Comparison of ENCODE assay signal across 24 cellular contexts in the genomic region with DNA sequence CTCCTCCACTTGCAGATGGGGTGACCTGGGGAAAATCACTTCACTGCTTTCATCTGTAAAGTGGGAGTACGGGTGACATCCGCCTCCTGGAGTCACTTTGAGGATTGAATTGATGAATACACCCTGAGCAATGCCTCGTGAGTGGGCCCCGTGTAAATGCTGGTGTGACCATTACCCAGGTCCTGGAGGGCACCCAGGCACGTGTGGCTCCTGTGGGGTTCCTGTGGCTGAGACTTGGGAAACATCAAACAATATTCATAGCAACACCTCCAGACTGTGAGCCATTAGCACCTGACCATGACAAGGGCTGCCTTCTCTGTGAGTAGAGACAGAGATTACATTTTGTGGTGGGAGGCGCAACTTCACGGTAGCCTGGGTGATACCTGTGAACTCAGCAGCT.
"Had no signal": no experiment of that assay in that cellular context is flagged by ENCODE, and none has a peak within 500 bp of the region (broad histone marks: within the 10 kb centered on the region; RNA-seq: fewer than 3 reads in every experiment).

No MANE protein-coding gene starts in this region.

- ATAC-seq: activated naive CD8-positive, alpha-beta T cell treated with anti-CD3 and anti-CD28 coated beads, Interleukin-2, amount 50 U/mL, for 24 hours; foreskin keratinocyte; heart left ventricle; left lung; lower lobe of right lung; pancreas; psoas muscle had no signal

- H3K27ac ChIP-seq: breast epithelium, esophagus muscularis mucosa, foreskin keratinocyte, heart left ventricle, left lung, lower lobe of right lung, neutrophil, pancreas, psoas muscle, spleen, upper lobe of left lung had no signal

- H3K4me3 ChIP-seq: breast epithelium, esophagus muscularis mucosa, heart left ventricle, left lung, lower lobe of right lung, pancreas, psoas muscle, spleen, upper lobe of left lung had no signal

- H3K36me3 ChIP-seq: breast epithelium, esophagus muscularis mucosa, heart left ventricle, left lung, lower lobe of right lung, neutrophil, pancreas, spleen, upper lobe of left lung had no signal

- H3K4me3 Mint-ChIP-seq: activated naive CD4-positive, alpha-beta T cell treated with anti-CD3 and anti-CD28 coated beads, Interleukin-2, amount 50 U/mL, for 24 hours; activated naive CD8-positive, alpha-beta T cell treated with anti-CD3 and anti-CD28 coated beads, Interleukin-2, amount 50 U/mL, for 24 hours; central memory CD8-positive, alpha-beta T cell; dendritic cell treated with granulocyte-macrophage colony-stimulating factor and Interleukin-4, amounts not matched to agents 40 ng/mL and 50 ng/mL, for 4 days; nephron; stimulated activated naive CD8-positive, alpha-beta T cell treated with anti-CD3 and anti-CD28 coated beads, Interleukin-15, Interleukin-2, amounts not matched to agents 100 ng/mL and 50 ng/mL, for 24 hours had no signal

- DNase-seq: activated CD4-positive, alpha-beta T cell treated with anti-CD3 and anti-CD28 coated beads for 1 hour; activated CD4-positive, alpha-beta T cell treated with anti-CD3 and anti-CD28 coated beads, Interleukin-2, amount 50 U/mL, for 4 hours; activated CD8-positive, alpha-beta memory T cell treated with anti-CD3 and anti-CD28 coated beads for 24 hours; activated naive CD8-positive, alpha-beta T cell treated with anti-CD3 and anti-CD28 coated beads, Interleukin-2, amount 50 U/mL, for 24 hours; amygdala; foreskin keratinocyte; heart left ventricle; hypothalamus; lower lobe of right lung; mesendoderm; spleen; T-helper 2 cell; upper lobe of left lung had no signal

- H3K27me3 ChIP-seq: breast epithelium, heart left ventricle, pancreas, upper lobe of left lung had no signal

- H3K27ac Mint-ChIP-seq: activated naive CD4-positive, alpha-beta T cell treated with anti-CD3 and anti-CD28 coated beads, Interleukin-2, amount 50 U/mL, for 24 hours; activated naive CD8-positive, alpha-beta T cell treated with anti-CD3 and anti-CD28 coated beads, Interleukin-2, amount 50 U/mL, for 24 hours; dendritic cell treated with granulocyte-macrophage colony-stimulating factor and Interleukin-4, amounts not matched to agents 40 ng/mL and 50 ng/mL, for 4 days; nephron had no signal

- H3K9me3 Mint-ChIP-seq: activated naive CD4-positive, alpha-beta T cell treated with anti-CD3 and anti-CD28 coated beads, Interleukin-2, amount 50 U/mL, for 24 hours; activated naive CD8-positive, alpha-beta T cell treated with anti-CD3 and anti-CD28 coated beads, Interleukin-2, amount 50 U/mL, for 24 hours; dendritic cell treated with granulocyte-macrophage colony-stimulating factor and Interleukin-4, amounts not matched to agents 40 ng/mL and 50 ng/mL, for 4 days; nephron; stimulated activated naive CD8-positive, alpha-beta T cell treated with anti-CD3 and anti-CD28 coated beads, Interleukin-15, Interleukin-2, amounts not matched to agents 100 ng/mL and 50 ng/mL, for 24 hours had no signal

- H3K36me3 Mint-ChIP-seq: activated naive CD4-positive, alpha-beta T cell treated with anti-CD3 and anti-CD28 coated beads, Interleukin-2, amount 50 U/mL, for 24 hours had no signal

- H3K9me3 ChIP-seq: breast epithelium, esophagus muscularis mucosa, heart left ventricle, left lung, lower lobe of right lung, neutrophil, pancreas, psoas muscle, spleen, upper lobe of left lung had no signal

- H3K27me3 Mint-ChIP-seq: activated naive CD4-positive, alpha-beta T cell treated with anti-CD3 and anti-CD28 coated beads, Interleukin-2, amount 50 U/mL, for 24 hours; activated naive CD8-positive, alpha-beta T cell treated with anti-CD3 and anti-CD28 coated beads, Interleukin-2, amount 50 U/mL, for 24 hours; stimulated activated naive CD8-positive, alpha-beta T cell treated with anti-CD3 and anti-CD28 coated beads, Interleukin-15, Interleukin-2, amounts not matched to agents 100 ng/mL and 50 ng/mL, for 24 hours had no signal

- H3K4me1 ChIP-seq: breast epithelium, foreskin keratinocyte, left lung, pancreas, psoas muscle, upper lobe of left lung had no signal
